Comparison of ENCODE assay signal across 16 cellular contexts in the genomic region with DNA sequence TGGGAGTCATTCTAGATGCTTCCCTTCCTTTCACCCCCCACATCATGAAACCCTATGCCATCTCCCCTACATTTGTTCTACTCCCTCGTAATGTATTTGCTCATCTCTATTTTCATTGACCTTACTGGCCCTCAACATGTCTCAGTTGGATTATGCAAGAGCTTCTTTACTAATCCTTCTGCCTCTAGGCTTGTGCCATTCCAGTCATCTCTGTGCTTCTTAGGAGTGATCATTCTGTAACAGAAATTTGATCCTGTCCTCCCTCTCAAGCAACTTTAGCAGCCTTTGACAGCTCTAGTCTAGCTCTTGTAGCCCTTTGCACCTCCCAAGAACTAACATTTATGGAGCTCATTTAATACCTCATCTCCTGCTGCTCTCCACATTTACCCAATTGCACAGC.
DNase-seq lines count a peak whose midpoint lies in the region; ATAC-seq and TF ChIP-seq lines count a peak whose summit lies in the region.
"Had no signal": no experiment of that assay in that cellular context is flagged by ENCODE, and none has a peak within 500 bp of the region (broad histone marks: within the 10 kb centered on the region; RNA-seq: fewer than 3 reads in every experiment).

No MANE protein-coding gene starts in this region.

- no peaks in the 10 kb centered on the region for H3K4me1 ChIP-seq in mesenchymal stem cell (ENCODE audit: control insufficient read depth, insufficient read depth, low read depth, low read length)
- H3K4me1 ChIP-seq: BLaER1 treated with 17β-estradiol and CSF1 and Interleukin-3, amounts not matched to agents 10 nM and 100 nM; SJCRH30 had no signal

- H3K4me3 Mint-ChIP-seq in stimulated activated naive CD8-positive, alpha-beta T cell treated with anti-CD3 and anti-CD28 coated beads, Interleukin-15, amount 100 ng/mL, for 72 hours = no peak overlapping the region
- H3K4me3 Mint-ChIP-seq: mesothelial cell of epicardium had no signal

- no peak overlapping the region for H3K27ac Mint-ChIP-seq in stimulated activated naive CD8-positive, alpha-beta T cell treated with anti-CD3 and anti-CD28 coated beads, Interleukin-15, amount 100 ng/mL, for 72 hours
- H3K27ac Mint-ChIP-seq: mesothelial cell of epicardium had no signal

- H3K27me3 Mint-ChIP-seq in stimulated activated naive CD8-positive, alpha-beta T cell treated with anti-CD3 and anti-CD28 coated beads, Interleukin-15, amount 100 ng/mL, for 72 hours = no peaks in the 10 kb centered on the region

- no peak overlapping the region for H2AFZ ChIP-seq in mesenchymal stem cell (ENCODE audit: low read depth, low read length)

- no peak overlapping the region for H3K14ac ChIP-seq in mesenchymal stem cell (ENCODE audit: low read length in 2 of 2)

- WGBS in mesenchymal stem cell = 62% methylated on average over 1 of the region's 1 CpG

- H2BK120ac ChIP-seq in mesenchymal stem cell (ENCODE audit: low read depth, low read length) = no peak overlapping the region

- H2AK5ac ChIP-seq in mesenchymal stem cell (ENCODE audit: low read length, severe bottlenecking) = no peak overlapping the region

- H2BK5ac ChIP-seq in mesenchymal stem cell (ENCODE audit: low read depth, low read length, poor library complexity, severe bottlenecking) = no peak overlapping the region

- no peak overlapping the region; the same call in 1 of the 2 replicates for H3K27ac ChIP-seq in WERI-Rb-1
- H3K27ac ChIP-seq in mesenchymal stem cell (ENCODE audit: low read length, poor library complexity, severe bottlenecking) = no peak overlapping the region
- H3K27ac ChIP-seq: BLaER1 treated with 17β-estradiol and CSF1 and Interleukin-3, amounts not matched to agents 10 nM and 100 nM; epithelial cell of prostate; SJCRH30 had no signal

- no peak overlapping the region for H4K8ac ChIP-seq in mesenchymal stem cell (ENCODE audit: low read length)

- H3K9ac ChIP-seq in mesenchymal stem cell (ENCODE audit: low read length) = no peak overlapping the region
- H3K9ac ChIP-seq: BLaER1 treated with 17β-estradiol and CSF1 and Interleukin-3, amounts not matched to agents 10 nM and 100 nM had no signal

- H3K4me3 ChIP-seq in WERI-Rb-1 (ENCODE audit: low read depth, low read length) (no peak overlapping the region), mesenchymal stem cell (ENCODE audit: insufficient read depth in 1 of 2, low read depth in 1 of 2, low read length in 2 of 2) (no peak overlapping the region)
- H3K4me3 ChIP-seq: BLaER1 treated with 17β-estradiol and CSF1 and Interleukin-3, amounts not matched to agents 10 nM and 100 nM; SJCRH30 had no signal

- no peak overlapping the region for H3K4me2 ChIP-seq in mesenchymal stem cell (ENCODE audit: low read length, poor library complexity, severe bottlenecking)
- H3K4me2 ChIP-seq: BLaER1 treated with 17β-estradiol and CSF1 and Interleukin-3, amounts not matched to agents 10 nM and 100 nM had no signal

- H3K23ac ChIP-seq in mesenchymal stem cell (ENCODE audit: low read length in 2 of 2) = no peak overlapping the region

- H4K91ac ChIP-seq in mesenchymal stem cell (ENCODE audit: low read length) = no peak overlapping the region

- no peak for TF ChIP-seq CTCF in WERI-Rb-1 (IDR thresholded peaks at IDR 0.05; ENCODE audit: low read depth, low read length)

- no peak overlapping the region for H3K18ac ChIP-seq in mesenchymal stem cell (ENCODE audit: low read depth in 1 of 2, low read length in 2 of 2)

- H3K79me1 ChIP-seq in mesenchymal stem cell (replicated peaks; ENCODE audit: low read length, poor library complexity, severe bottlenecking) = no peaks in the 10 kb centered on the region

- H3K9me3 Mint-ChIP-seq in stimulated activated naive CD8-positive, alpha-beta T cell treated with anti-CD3 and anti-CD28 coated beads, Interleukin-15, amount 100 ng/mL, for 72 hours = peaks cover 0 to 6% of the 10 kb centered on the region in 2 donors

- H3K9me3 ChIP-seq in WERI-Rb-1 (ENCODE audit: severe bottlenecking) (no peaks in the 10 kb centered on the region), mesenchymal stem cell (ENCODE audit: control insufficient read depth, low read length) (no peaks in the 10 kb centered on the region)
- H3K9me3 ChIP-seq: SJCRH30 had no signal

- no peaks in the 10 kb centered on the region for H3K4me1 Mint-ChIP-seq in stimulated activated naive CD8-positive, alpha-beta T cell treated with anti-CD3 and anti-CD28 coated beads, Interleukin-15, amount 100 ng/mL, for 72 hours
- H3K4me1 Mint-ChIP-seq: mesothelial cell of epicardium had no signal

- DNase-seq in EL (peak; percentile 33), LHCN-M2 (ENCODE audit: low read depth) (peak; percentile 44), WERI-Rb-1 (peak; percentile 15), mesenchymal stem cell (peak; percentile 13), NCI-H1105 treated with DMSO at 0.1 percent for 48 hours (lab: John Stamatoyannopoulos, UW) (no peak)
- no peak for DNase-seq in stimulated activated naive CD8-positive, alpha-beta T cell treated with anti-CD3 and anti-CD28 coated beads, Interleukin-15, amount 100 ng/mL, for 72 hours
- DNase-seq in central memory CD4-positive, alpha-beta T cell = no peak
- DNase-seq: activated effector memory CD4-positive, alpha-beta T cell treated with Interleukin-2 at 50 U/mL for 16 hours; NCI-H1048; NCI-H2227 treated with DMSO at 0.1 percent for 48 hours; T-helper 2 cell had no signal

- H3K27me3 ChIP-seq in WERI-Rb-1 (ENCODE audit: insufficient read depth, low read depth, severe bottlenecking) (no peaks in the 10 kb centered on the region), mesenchymal stem cell (ENCODE audit: control insufficient read depth in 1 of 2, insufficient read depth in 1 of 2, low read length in 2 of 2) (no peaks in the 10 kb centered on the region)
- H3K27me3 ChIP-seq: BLaER1 treated with 17β-estradiol and CSF1 and Interleukin-3, amounts not matched to agents 10 nM and 100 nM; SJCRH30 had no signal

- no peak overlapping the region for H3K4ac ChIP-seq in mesenchymal stem cell (ENCODE audit: low read depth in 1 of 2, low read length in 2 of 2)

- no peak for ATAC-seq in stimulated activated naive CD8-positive, alpha-beta T cell treated with anti-CD3 and anti-CD28 coated beads, Interleukin-15, amount 100 ng/mL, for 72 hours
- ATAC-seq: HepG2 had no signal

- no peak overlapping the region for H2BK15ac ChIP-seq in mesenchymal stem cell (ENCODE audit: low read depth, poor library complexity, severe bottlenecking)

- no peak overlapping the region for H2BK12ac ChIP-seq in mesenchymal stem cell (ENCODE audit: low read length in 2 of 2)

- H3K36me3 ChIP-seq in WERI-Rb-1 (peaks cover 11% of the 10 kb centered on the region), mesenchymal stem cell (ENCODE audit: control insufficient read depth in 1 of 2, insufficient read depth in 2 of 2, low read depth in 1 of 2, low read length in 2 of 2) (peaks cover 3% of the 10 kb centered on the region in 2 experiments)
- H3K36me3 ChIP-seq: SJCRH30 had no signal

Comparison
In these comparisons a context has a peak if more than half of its experiments do, and no peak if none do; other contexts are left out.
1. DNase-seq: peak in EL (single experiment), LHCN-M2 (single experiment), WERI-Rb-1 (single experiment) and mesenchymal stem cell (single experiment); none in stimulated activated naive CD8-positive, alpha-beta T cell treated with anti-CD3 and anti-CD28 coated beads, Interleukin-15, amount 100 ng/mL, for 72 hours (0 of 2), NCI-H1105 treated with DMSO at 0.1 percent for 48 hours (single experiment) and central memory CD4-positive, alpha-beta T cell (single experiment).